10 cellular contexts compared by ENCODE assay signal in genomic region chr16:70715860-70716357, GRCh38. TPM values are rescaled to one million over a fixed set of nuclear protein-coding genes. Genes with fewer than 3 reads are reported as not detected.
DNase-seq lines count a peak whose midpoint lies in the region; ATAC-seq, FAIRE-seq and TF ChIP-seq lines count a peak whose summit lies in the region.
"Had no signal": no experiment of that assay in that cellular context is flagged by ENCODE, and none has a peak within 500 bp of the region (broad histone marks: within the 10 kb centered on the region; RNA-seq: fewer than 3 reads in every experiment).

No MANE protein-coding gene starts in this region.

- H3K36me3 ChIP-seq in astrocyte (ENCODE audit: insufficient read depth, low read length) (no peaks in the 10 kb centered on the region), hepatocyte (replicated peaks; ENCODE audit: insufficient read depth, low read depth) (no peaks in the 10 kb centered on the region), spleen (peaks cover 0 to 78% (median 11%) of the 10 kb centered on the region in 6 donors)

- H3K27ac Mint-ChIP-seq in astrocyte (ENCODE audit: unreplicated experiment) = no peak overlapping the region
- no peak overlapping the region for H3K27ac Mint-ChIP-seq in activated CD4-positive, alpha-beta memory T cell treated with anti-CD3 and anti-CD28 coated beads for 36 hours

- no peak for TF ChIP-seq POLR2A in spleen (IDR thresholded peaks at IDR 0.05)

- H3K4me3 ChIP-seq in astrocyte (ENCODE audit: insufficient read depth, low read depth, low read length) (peak overlapping the region; percentile 14), hepatocyte (no peak overlapping the region), spleen (no peak overlapping the region)

- POLR2A ChIA-PET in activated CD4-positive, alpha-beta memory T cell treated with anti-CD3 and anti-CD28 coated beads for 36 hours (lab: Charles Lee) = no interaction called here

- H3K4me1 ChIP-seq in astrocyte (ENCODE audit: insufficient read depth, low read length) (peaks cover 22% of the 10 kb centered on the region), hepatocyte (ENCODE audit: insufficient read depth) (peaks cover 54% of the 10 kb centered on the region), spleen (peaks cover 13 to 66% (median 46%) of the 10 kb centered on the region in 6 donors)

- FAIRE-seq in astrocyte (lab: Jason Lieb, UNC) = no peak

- H3K9me2 ChIP-seq in hepatocyte (replicated peaks; ENCODE audit: insufficient read depth) = no peaks in the 10 kb centered on the region

- H3K36me3 Mint-ChIP-seq in astrocyte (ENCODE audit: low read depth, unreplicated experiment) = peaks cover 12% of the 10 kb centered on the region
- peaks cover 10% of the 10 kb centered on the region for H3K36me3 Mint-ChIP-seq in activated CD4-positive, alpha-beta memory T cell treated with anti-CD3 and anti-CD28 coated beads for 36 hours

- no peaks in the 10 kb centered on the region for H3K79me2 ChIP-seq in astrocyte (ENCODE audit: insufficient read depth, low read length)
- no peaks in the 10 kb centered on the region for H3K79me2 ChIP-seq in hepatocyte

- H2AFZ ChIP-seq in astrocyte (ENCODE audit: low read depth, low read length) = no peak overlapping the region
- H2AFZ ChIP-seq in hepatocyte = no peak overlapping the region

- CTCF ChIA-PET in activated CD4-positive, alpha-beta memory T cell treated with anti-CD3 and anti-CD28 coated beads for 36 hours (lab: Charles Lee) = interaction anchor here (1.6 kb wide), 1 partner anchor 55 kb away, joined by 8 read pairs; no protein-coding TSS in a partner anchor

- WGBS in hepatocyte (ENCODE audit: low lambda C conversion rate, missing lambda C conversion rate) = 62% methylated on average over 6 of the region's 6 CpGs
- 55 to 72% (median 60%) methylated on average over 6 of the region's 6 CpGs for WGBS in spleen, 5 donors

- H3K4me3 Mint-ChIP-seq in astrocyte (ENCODE audit: unreplicated experiment) = no peak overlapping the region
- no peak overlapping the region for H3K4me3 Mint-ChIP-seq in activated CD4-positive, alpha-beta memory T cell treated with anti-CD3 and anti-CD28 coated beads for 36 hours

- H3K27me3 ChIP-seq in astrocyte (ENCODE audit: insufficient read depth, low read length) (no peaks in the 10 kb centered on the region), hepatocyte (no peaks in the 10 kb centered on the region), spleen (replicated peaks in 1 of 7) (no peaks in the 10 kb centered on the region)

- intact Hi-C loops in spleen (cut with DNase I; ENCODE audit: low total_unique reads) = no loop called here
- intact Hi-C loops in activated CD4-positive, alpha-beta memory T cell treated with anti-CD3 and anti-CD28 coated beads for 36 hours (cut with micrococcal nuclease) = no loop called here

- no peaks in the 10 kb centered on the region for H3K9me3 ChIP-seq in astrocyte (ENCODE audit: insufficient read depth, low read depth, low read length)
- H3K9me3 ChIP-seq in hepatocyte (ENCODE audit: low read depth) = no peaks in the 10 kb centered on the region
- no peaks in the 10 kb centered on the region for H3K9me3 ChIP-seq in spleen

- ATAC-seq in HG03378 (IDR thresholded peaks at IDR 0.05; ENCODE audit: unreplicated experiment) = no peak

- H3K4me2 ChIP-seq in astrocyte (ENCODE audit: low read length) = peak overlapping the region; percentile 65
- H3K4me2 ChIP-seq in hepatocyte = peak overlapping the region; percentile 62

- DNase-seq in HK-2 (ENCODE audit: unreplicated experiment) = peak; percentile 46
- peak; percentile 40 for DNase-seq in astrocyte (ENCODE audit: low read depth)
- DNase-seq in hepatocyte (ENCODE audit: low spot score) = peak; percentile 75
- no peak for DNase-seq in spleen
- no peak for DNase-seq in Kasumi-1 (lab: John Stamatoyannopoulos, UW)
- no peak for DNase-seq in activated CD4-positive, alpha-beta memory T cell treated with anti-CD3 and anti-CD28 coated beads for 36 hours
- no peak for DNase-seq in RPMI8226
- DNase-seq: activated CD4-positive, CD25-positive, alpha-beta regulatory T cell treated with anti-CD3 and anti-CD28 coated beads, Interleukin-2, amount 50 U/mL, for 72 hours; erythroblast had no signal

- H4K20me1 ChIP-seq in astrocyte (ENCODE audit: insufficient read depth, low read length) (no peaks in the 10 kb centered on the region), hepatocyte (ENCODE audit: insufficient read depth, poor library complexity, severe bottlenecking) (no peaks in the 10 kb centered on the region)

- H3K4me1 Mint-ChIP-seq in astrocyte (ENCODE audit: low read depth, unreplicated experiment) = peaks cover 32% of the 10 kb centered on the region
- peaks cover 1% of the 10 kb centered on the region for H3K4me1 Mint-ChIP-seq in activated CD4-positive, alpha-beta memory T cell treated with anti-CD3 and anti-CD28 coated beads for 36 hours (ENCODE audit: low read depth)

- TF ChIP-seq CTCF in astrocyte (IDR thresholded peaks at IDR 0.05; ENCODE audit: insufficient read depth, low read depth, low read length) (no peak), hepatocyte (IDR thresholded peaks at IDR 0.05; ENCODE audit: poor library complexity) (no peak), spleen (IDR thresholded peaks at IDR 0.05 in 8 of 11, conservative IDR thresholded peaks at IDR 0.05 in 3 of 11) (no peak)

- peak overlapping the region; percentile 84 for H3K27ac ChIP-seq in astrocyte (ENCODE audit: low read depth, low read length)
- peak overlapping the region; percentile 89 for H3K27ac ChIP-seq in hepatocyte
- H3K27ac ChIP-seq in spleen = peak overlapping the region in 7 of 8 donors; percentile 63 to 77 (median 76)

- H3K9ac ChIP-seq in astrocyte (ENCODE audit: low read length) = peak overlapping the region; percentile 71

- H3K27me3 Mint-ChIP-seq in astrocyte (ENCODE audit: low read depth, unreplicated experiment) = no peaks in the 10 kb centered on the region
- no peaks in the 10 kb centered on the region for H3K27me3 Mint-ChIP-seq in activated CD4-positive, alpha-beta memory T cell treated with anti-CD3 and anti-CD28 coated beads for 36 hours

- peaks cover 3% of the 10 kb centered on the region for H3K9me3 Mint-ChIP-seq in astrocyte (ENCODE audit: unreplicated experiment)
- no peaks in the 10 kb centered on the region for H3K9me3 Mint-ChIP-seq in activated CD4-positive, alpha-beta memory T cell treated with anti-CD3 and anti-CD28 coated beads for 36 hours

RNA-seq across cellular contexts. Expression of gene MTSS2, which starts 30.1 kb away (rescaled TPM):
- total RNA-seq in astrocyte = 31.3 and 38.3 TPM in 2 replicates
- total RNA-seq in hepatocyte = 16.1 and 19.6 TPM in 2 replicates
- 10.4 and 16.5 TPM in 2 replicates for polyA plus RNA-seq in hepatocyte
- total RNA-seq in spleen = 100 to 1,000 TPM in 3 of 7 donors, 10 to 100 TPM in 4; 40.6 to 116 (median 94.6) TPM
- 10 to 100 TPM in 2 of 3 donors, 1 to 10 TPM in 1; 9.0 to 66.7 (median 12.2) TPM for polyA plus RNA-seq in spleen
- total RNA-seq in activated CD4-positive, alpha-beta memory T cell treated with anti-CD3 and anti-CD28 coated beads for 36 hours = 1 to 10 TPM in 1 of 2 experiments, under 1 TPM in 1; 0.29 to 1.1 TPM

Comparison
In these comparisons a context has a peak if more than half of its experiments do, and no peak if none do; other contexts are left out.
1. DNase-seq: peak in HK-2 (single experiment), astrocyte (single experiment) and hepatocyte (single experiment); none in spleen (single experiment), Kasumi-1 (0 of 2), activated CD4-positive, alpha-beta memory T cell treated with anti-CD3 and anti-CD28 coated beads for 36 hours (single experiment) and RPMI8226 (single experiment).
2. Peak in every context shown above with its lines, with median percentiles within 50 percentile points of each other: H3K27ac ChIP-seq.